In genomic region chr1:169364948-169365347, GRCh38 we compare ENCODE assay signal across 21 cellular contexts. TPM values are rescaled to one million over a fixed set of nuclear protein-coding genes. Genes with fewer than 3 reads are reported as not detected.
DNase-seq lines count a peak whose midpoint lies in the region; ATAC-seq and TF ChIP-seq lines count a peak whose summit lies in the region.
"Had no signal": no experiment of that assay in that cellular context is flagged by ENCODE, and none has a peak within 500 bp of the region (broad histone marks: within the 10 kb centered on the region; RNA-seq: fewer than 3 reads in every experiment).

No MANE protein-coding gene starts in this region.

- no peaks in the 10 kb centered on the region for H3K27me3 Mint-ChIP-seq in T-helper 2 cell treated with Interferon-gamma antibody and Interleukin-4, amounts not matched to agents 5 μg/mL and 100 μg/mL, for 36 hours (ENCODE audit: low read depth)
- H3K27me3 Mint-ChIP-seq: naive B cell had no signal

- intact Hi-C loops in dorsolateral prefrontal cortex (cut with DNase I) = loop anchor here (5.0 to 10.0 kb wide), 2 partner anchors 122 to 430 kb away; partner anchors contain the start of genes SLC19A2 (in 2 of the 2) and METTL18 (in 1 of the 2)

- H3K4me1 ChIP-seq in foreskin keratinocyte = peaks cover 43% of the 10 kb centered on the region
- peaks cover 9% of the 10 kb centered on the region for H3K4me1 ChIP-seq in effector memory CD4-positive, alpha-beta T cell (ENCODE audit: control insufficient read depth, insufficient read depth, low read length, poor library complexity, severe bottlenecking)

- peaks cover 25% of the 10 kb centered on the region for H3K4me1 Mint-ChIP-seq in T-helper 2 cell treated with Interferon-gamma antibody and Interleukin-4, amounts not matched to agents 5 μg/mL and 100 μg/mL, for 36 hours (ENCODE audit: low read depth)

- H3K27ac ChIP-seq in foreskin keratinocyte = peak overlapping the region; percentile 56
- no peak overlapping the region for H3K27ac ChIP-seq in effector memory CD4-positive, alpha-beta T cell (ENCODE audit: insufficient read depth, low read length, poor library complexity, severe bottlenecking)
- no peak overlapping the region for H3K27ac ChIP-seq in dorsolateral prefrontal cortex
- H3K27ac ChIP-seq: body of pancreas, esophagus squamous epithelium, lower lobe of right lung, skin epidermis had no signal

- no peaks in the 10 kb centered on the region for H3K9me3 Mint-ChIP-seq in T-helper 2 cell treated with Interferon-gamma antibody and Interleukin-4, amounts not matched to agents 5 μg/mL and 100 μg/mL, for 36 hours
- H3K9me3 Mint-ChIP-seq: immature natural killer cell had no signal

- DNase-seq in A172 (ENCODE audit: low spot score) = peak; percentile 85
- peak; percentile 52 for DNase-seq in ELR (ENCODE audit: low read depth)
- DNase-seq in T-helper 2 cell treated with Interferon-gamma antibody and Interleukin-4, amounts not matched to agents 5 μg/mL and 100 μg/mL, for 36 hours (ENCODE audit: low spot score) = peak; percentile 47
- peak; percentile 96 to 98 for DNase-seq in foreskin keratinocyte
- DNase-seq in effector memory CD4-positive, alpha-beta T cell = no peak
- no peak for DNase-seq in NCI-H2107 (lab: John Stamatoyannopoulos, UW)
- no peak for DNase-seq in dorsolateral prefrontal cortex
- DNase-seq: activated CD4-positive, alpha-beta T cell treated with anti-CD3 and anti-CD28 coated beads, Interleukin-2, amount 50 U/mL, for 4 hours; activated gamma-delta T cell treated with Interleukin-2 at 50 U/mL for 16 hours; body of pancreas; COR-L47; esophagus squamous epithelium; GOT3; immature natural killer cell; lower lobe of right lung; naive B cell; posterior cingulate gyrus had no signal

- no peak overlapping the region for H3K27ac Mint-ChIP-seq in T-helper 2 cell treated with Interferon-gamma antibody and Interleukin-4, amounts not matched to agents 5 μg/mL and 100 μg/mL, for 36 hours

- H3K4me3 Mint-ChIP-seq in T-helper 2 cell treated with Interferon-gamma antibody and Interleukin-4, amounts not matched to agents 5 μg/mL and 100 μg/mL, for 36 hours = no peak overlapping the region

- TF ChIP-seq CTCF in foreskin keratinocyte (conservative IDR thresholded peaks at IDR 0.05) (no peak), dorsolateral prefrontal cortex (IDR thresholded peaks at IDR 0.05 in 54 of 56, conservative IDR thresholded peaks at IDR 0.05 in 2 of 56; ENCODE audit: low read depth in 1 of 56, partially characterized antibody in 56 of 56) (no peak)

- peaks cover 2% of the 10 kb centered on the region for H3K36me3 ChIP-seq in effector memory CD4-positive, alpha-beta T cell (ENCODE audit: control insufficient read depth, insufficient read depth, low read length)

- H3K27me3 ChIP-seq in foreskin keratinocyte (no peaks in the 10 kb centered on the region), dorsolateral prefrontal cortex (no peaks in the 10 kb centered on the region)
- no peaks in the 10 kb centered on the region for H3K27me3 ChIP-seq in effector memory CD4-positive, alpha-beta T cell (replicated peaks; ENCODE audit: control insufficient read depth, insufficient read depth, low read length, poor library complexity, severe bottlenecking)
- H3K27me3 ChIP-seq: body of pancreas, esophagus squamous epithelium had no signal

- H3K4me3 ChIP-seq in effector memory CD4-positive, alpha-beta T cell (ENCODE audit: insufficient read depth, low read depth, low read length, poor library complexity, severe bottlenecking) = no peak overlapping the region
- no peak overlapping the region for H3K4me3 ChIP-seq in dorsolateral prefrontal cortex
- H3K4me3 ChIP-seq: body of pancreas, esophagus squamous epithelium, GM12878, lower lobe of right lung, skin epidermis had no signal

- ATAC-seq in foreskin keratinocyte (peak; percentile 75), GM21529 (IDR thresholded peaks at IDR 0.05; ENCODE audit: unreplicated experiment) (no peak)
- ATAC-seq: body of pancreas, GM12878, lower lobe of right lung, SK-N-SH treated with all-trans-retinoic acid at 6 μM for 48 hours had no signal

- H3K9me3 ChIP-seq in effector memory CD4-positive, alpha-beta T cell (ENCODE audit: control insufficient read depth, low read length) = no peaks in the 10 kb centered on the region
- H3K9me3 ChIP-seq: body of pancreas, esophagus squamous epithelium, lower lobe of right lung had no signal

- H3K36me3 Mint-ChIP-seq in T-helper 2 cell treated with Interferon-gamma antibody and Interleukin-4, amounts not matched to agents 5 μg/mL and 100 μg/mL, for 36 hours (ENCODE audit: low read depth) = peaks cover 14% of the 10 kb centered on the region

RNA-seq across cellular contexts. Expression of gene NME7, which starts 2.6 kb away (rescaled TPM):
- total RNA-seq in A172 (2014; rRNA removed; shearing (Covaris generic)) = 83.7 and 92.4 TPM in 2 replicates
- total RNA-seq in foreskin keratinocyte (37.6 and 38.2 TPM in 2 replicates), dorsolateral prefrontal cortex (10 to 100 TPM; 15.3 to 50.1 (median 28.3) TPM)
- polyA plus RNA-seq in foreskin keratinocyte = 29.5 and 33.5 TPM in 2 replicates

RNA-seq across cellular contexts. Expression of gene BLZF1, which starts 3.0 kb away (rescaled TPM):
- 41.3 and 46.3 TPM in 2 replicates for total RNA-seq in A172 (2014; rRNA removed; shearing (Covaris generic))
- total RNA-seq in foreskin keratinocyte (34.4 and 38.2 TPM in 2 replicates), dorsolateral prefrontal cortex (10 to 100 TPM; 20.9 to 36.7 (median 29.5) TPM)
- polyA plus RNA-seq in foreskin keratinocyte = 13.9 and 15.1 TPM in 2 replicates

Comparison
In these comparisons a context has a peak if more than half of its experiments do, and no peak if none do; other contexts are left out.
1. DNase-seq: peak in A172 (single experiment), ELR (single experiment), T-helper 2 cell treated with Interferon-gamma antibody and Interleukin-4, amounts not matched to agents 5 μg/mL and 100 μg/mL, for 36 hours (single experiment) and foreskin keratinocyte (2 of 2); none in effector memory CD4-positive, alpha-beta T cell (0 of 3), NCI-H2107 (single experiment) and dorsolateral prefrontal cortex (0 of 10).